In genomic region chr12:114858388-114859146, GRCh38 we compare ENCODE assay signal across 19 cellular contexts.
DNase-seq lines count a peak whose midpoint lies in the region; TF ChIP-seq lines count a peak whose summit lies in the region.
"Had no signal": no experiment of that assay in that cellular context is flagged by ENCODE, and none has a peak within 500 bp of the region (broad histone marks: within the 10 kb centered on the region; RNA-seq: fewer than 3 reads in every experiment).

No MANE protein-coding gene starts in this region.

- H4K5ac ChIP-seq in H9 (ENCODE audit: insufficient read length, low read depth, low read length): no peak overlapping the region

- no peak overlapping the region for H3K27ac Mint-ChIP-seq in H9
- H3K27ac Mint-ChIP-seq in activated naive CD4-positive, alpha-beta T cell treated with anti-CD3 and anti-CD28 coated beads, Interleukin-2, amount 10 ng/mL, durations not matched to agents 7 days and 5 days: no peak overlapping the region
- H3K27ac Mint-ChIP-seq: CD14-positive monocyte; stimulated activated naive B cell treated with anti-CD40 and anti-IgM and Interleukin-4, amounts not matched to agents 10 μg/mL and 1 μg/mL and 100 μg/mL, for 72 hours had no signal

- H3K4me3 ChIP-seq in Peyer's patch (no peak overlapping the region), fibroblast of pulmonary artery (replicated peaks; ENCODE audit: low read depth, low read length) (no peak overlapping the region), osteoblast (ENCODE audit: insufficient read depth, low read length) (no peak overlapping the region)
- H3K4me3 ChIP-seq: gastroesophageal sphincter, HAP-1, smooth muscle cell, upper lobe of right lung had no signal

- H2BK12ac ChIP-seq in H9 (ENCODE audit: insufficient read length, low read depth, low read length): no peak overlapping the region

- no peaks in the 10 kb centered on the region for H3K27me3 ChIP-seq in H9 (ENCODE audit: insufficient read depth, low read length)
- H3K27me3 ChIP-seq in Peyer's patch: no peaks in the 10 kb centered on the region
- H3K27me3 ChIP-seq in osteoblast (ENCODE audit: insufficient read depth, low read length): peaks cover 2% of the 10 kb centered on the region
- H3K27me3 ChIP-seq: upper lobe of right lung had no signal

- H3K9me3 ChIP-seq in H9 (ENCODE audit: control insufficient read depth, low read depth, low read length) (no peaks in the 10 kb centered on the region), Peyer's patch (no peaks in the 10 kb centered on the region), osteoblast (ENCODE audit: low read depth, low read length) (no peaks in the 10 kb centered on the region)
- H3K9me3 ChIP-seq: HAP-1, upper lobe of right lung had no signal

- H3K27ac ChIP-seq in H9 (ENCODE audit: insufficient read length, low read depth, low read length) (no peak overlapping the region), Peyer's patch (peak overlapping the region in 1 of 4 donors; percentile 8), osteoblast (ENCODE audit: low read depth, low read length) (no peak overlapping the region)
- H3K27ac ChIP-seq: gastroesophageal sphincter, upper lobe of right lung had no signal

- H2BK120ac ChIP-seq in H9 (ENCODE audit: low read depth, low read length, poor library complexity, severe bottlenecking): no peak overlapping the region

- H3T11ph ChIP-seq in H9 (ENCODE audit: low read length): no peak overlapping the region

- no peak overlapping the region for H2BK20ac ChIP-seq in H9 (ENCODE audit: low read depth, low read length, poor library complexity, severe bottlenecking)

- peak; percentile 60 for DNase-seq in H9
- DNase-seq in Peyer's patch: peak in 2 of 3 donors; percentile 63 to 82
- DNase-seq in fibroblast of pulmonary artery (ENCODE audit: low read depth): no peak
- DNase-seq in osteoblast (ENCODE audit: insufficient read length, low spot score, missing footprints): no peak
- DNase-seq in activated CD8-positive, alpha-beta memory T cell treated with anti-CD3 and anti-CD28 coated beads for 24 hours: no peak
- DNase-seq in central memory CD4-positive, alpha-beta T cell: no peak
- no peak for DNase-seq in hepatic stellate cell (ENCODE audit: low spot score)
- no peak for DNase-seq in activated naive CD4-positive, alpha-beta T cell treated with anti-CD3 and anti-CD28 coated beads, Interleukin-2, amount 10 ng/mL, durations not matched to agents 7 days and 5 days
- DNase-seq: activated effector memory CD4-positive, alpha-beta T cell treated with anti-CD3 and anti-CD28 coated beads, Interleukin-2, amount 50 U/mL, for 16 hours; effector memory CD4-positive, alpha-beta T cell; EL; NCI-H1092 treated with DMSO at 0.1 percent for 48 hours; occipital lobe; stimulated activated naive B cell treated with anti-CD40 and anti-IgM and Interleukin-4, amounts not matched to agents 10 μg/mL and 1 μg/mL and 100 μg/mL, for 72 hours; upper lobe of right lung had no signal

- no peak overlapping the region for H4K91ac ChIP-seq in H9 (ENCODE audit: insufficient read length, low read depth, low read length)

- H3K36me3 ChIP-seq in Peyer's patch: no peaks in the 10 kb centered on the region
- H3K36me3 ChIP-seq in osteoblast (ENCODE audit: insufficient read depth, low read length): no peaks in the 10 kb centered on the region
- H3K36me3 ChIP-seq: gastroesophageal sphincter, HAP-1, upper lobe of right lung had no signal

- no peak overlapping the region for H3K56ac ChIP-seq in H9 (ENCODE audit: insufficient read length, low read depth, low read length)

- CTCF ChIA-PET in activated naive CD4-positive, alpha-beta T cell treated with anti-CD3 and anti-CD28 coated beads, Interleukin-2, amount 10 ng/mL, durations not matched to agents 7 days and 5 days (lab: Charles Lee): no interaction called here

- H3K4me2 ChIP-seq in H9 (ENCODE audit: insufficient read depth, insufficient read length, low read length): no peak overlapping the region
- H3K4me2 ChIP-seq in osteoblast (ENCODE audit: insufficient read depth, low read length): no peak overlapping the region
- H3K4me2 ChIP-seq: smooth muscle cell had no signal

- TF ChIP-seq POLR2A in Peyer's patch (IDR thresholded peaks at IDR 0.05): no peak

- H3K23ac ChIP-seq in H9 (ENCODE audit: insufficient read length, low read depth, low read length): no peak overlapping the region

- no peak overlapping the region for H3K18ac ChIP-seq in H9 (ENCODE audit: insufficient read length, low read depth, low read length)

- H4K8ac ChIP-seq in H9 (replicated peaks; ENCODE audit: insufficient read length, low read depth, low read length): no peak overlapping the region

- H3K23me2 ChIP-seq in H9 (ENCODE audit: insufficient read length, low read depth, low read length, poor library complexity, severe bottlenecking): no peaks in the 10 kb centered on the region

- H3K4ac ChIP-seq in H9 (ENCODE audit: low read depth, low read length): no peak overlapping the region

- H3K27me3 Mint-ChIP-seq in H9 (ENCODE audit: low read depth): peaks cover 7% of the 10 kb centered on the region; the same call in 1 of the 2 replicates
- no peaks in the 10 kb centered on the region for H3K27me3 Mint-ChIP-seq in activated naive CD4-positive, alpha-beta T cell treated with anti-CD3 and anti-CD28 coated beads, Interleukin-2, amount 10 ng/mL, durations not matched to agents 7 days and 5 days
- H3K27me3 Mint-ChIP-seq: stimulated activated naive B cell treated with anti-CD40 and anti-IgM and Interleukin-4, amounts not matched to agents 10 μg/mL and 1 μg/mL and 100 μg/mL, for 72 hours had no signal

- no peaks in the 10 kb centered on the region for H3K4me1 ChIP-seq in H9 (ENCODE audit: insufficient read depth, low read length)
- H3K4me1 ChIP-seq in Peyer's patch: no peaks in the 10 kb centered on the region
- no peaks in the 10 kb centered on the region for H3K4me1 ChIP-seq in osteoblast (ENCODE audit: insufficient read depth, low read length)
- H3K4me1 ChIP-seq: gastroesophageal sphincter, HAP-1, upper lobe of right lung had no signal

- H2AK5ac ChIP-seq in H9 (ENCODE audit: insufficient read length, low read length): no peak overlapping the region

- H3K9me3 Mint-ChIP-seq in H9: peaks cover 6 to 9% of the 10 kb centered on the region in 2 experiments; a peak in 4 of 5 replicates
- H3K9me3 Mint-ChIP-seq in activated naive CD4-positive, alpha-beta T cell treated with anti-CD3 and anti-CD28 coated beads, Interleukin-2, amount 10 ng/mL, durations not matched to agents 7 days and 5 days: peaks cover 11% of the 10 kb centered on the region

- WGBS in H9 (ENCODE audit: extremely low coverage, insufficient read length, low lambda C conversion rate): no CpG with 5 or more reads among the region's 7 CpGs

- no peaks in the 10 kb centered on the region for H3K4me1 Mint-ChIP-seq in H9
- H3K4me1 Mint-ChIP-seq in activated naive CD4-positive, alpha-beta T cell treated with anti-CD3 and anti-CD28 coated beads, Interleukin-2, amount 10 ng/mL, durations not matched to agents 7 days and 5 days: no peaks in the 10 kb centered on the region
- H3K4me1 Mint-ChIP-seq: CD14-positive monocyte; stimulated activated naive B cell treated with anti-CD40 and anti-IgM and Interleukin-4, amounts not matched to agents 10 μg/mL and 1 μg/mL and 100 μg/mL, for 72 hours had no signal

- no peaks in the 10 kb centered on the region for H4K20me1 ChIP-seq in H9 (ENCODE audit: control insufficient read depth, insufficient read depth, insufficient read length)
- no peaks in the 10 kb centered on the region for H4K20me1 ChIP-seq in osteoblast (ENCODE audit: insufficient read depth, low read length)

- H3K4me3 Mint-ChIP-seq in H9: no peak overlapping the region
- H3K4me3 Mint-ChIP-seq in activated naive CD4-positive, alpha-beta T cell treated with anti-CD3 and anti-CD28 coated beads, Interleukin-2, amount 10 ng/mL, durations not matched to agents 7 days and 5 days: no peak overlapping the region
- H3K4me3 Mint-ChIP-seq: CD14-positive monocyte; stimulated activated naive B cell treated with anti-CD40 and anti-IgM and Interleukin-4, amounts not matched to agents 10 μg/mL and 1 μg/mL and 100 μg/mL, for 72 hours had no signal

- H2BK5ac ChIP-seq in H9 (ENCODE audit: insufficient read length, low read length): no peak overlapping the region

- H3K9ac ChIP-seq in H9 (ENCODE audit: extremely low read depth, insufficient read length, low read length): no peak overlapping the region

- no peaks in the 10 kb centered on the region for H3K79me1 ChIP-seq in H9 (ENCODE audit: insufficient read depth, low read depth, low read length, poor library complexity, severe bottlenecking)

- TF ChIP-seq CTCF in H9 (conservative IDR thresholded peaks at IDR 0.05): peak; percentile 68
- TF ChIP-seq CTCF in Peyer's patch (IDR thresholded peaks at IDR 0.05): peak in 4 of 6 experiments; percentile 27 to 76 (median 70)
- peak; percentile 26 for TF ChIP-seq CTCF in fibroblast of pulmonary artery (IDR thresholded peaks at IDR 0.05; ENCODE audit: low read length, missing control alignments)
- TF ChIP-seq CTCF in osteoblast (IDR thresholded peaks at IDR 0.05; ENCODE audit: extremely low read depth, low read depth, low read length): peak; percentile 23

- no peaks in the 10 kb centered on the region for H3K79me2 ChIP-seq in H9 (ENCODE audit: insufficient read depth, low read length)
- H3K79me2 ChIP-seq in osteoblast (ENCODE audit: insufficient read depth, low read length): no peaks in the 10 kb centered on the region

- H3K36me3 Mint-ChIP-seq in H9 (ENCODE audit: insufficient read depth in 1 of 3, low read depth in 3 of 3): peaks cover 0 to 9% (median 0%) of the 10 kb centered on the region in 3 experiments; a peak in 2 of 7 replicates
- H3K36me3 Mint-ChIP-seq in activated naive CD4-positive, alpha-beta T cell treated with anti-CD3 and anti-CD28 coated beads, Interleukin-2, amount 10 ng/mL, durations not matched to agents 7 days and 5 days: no peaks in the 10 kb centered on the region
- H3K36me3 Mint-ChIP-seq: CD14-positive monocyte; stimulated activated naive B cell treated with anti-CD40 and anti-IgM and Interleukin-4, amounts not matched to agents 10 μg/mL and 1 μg/mL and 100 μg/mL, for 72 hours had no signal

- H2AFZ ChIP-seq in H9 (ENCODE audit: low read length): no peak overlapping the region
- no peak overlapping the region for H2AFZ ChIP-seq in osteoblast (ENCODE audit: low read length)

- H3K14ac ChIP-seq in H9 (ENCODE audit: insufficient read depth, low read length): no peak overlapping the region

- H2BK15ac ChIP-seq in H9 (ENCODE audit: low read depth, low read length): no peak overlapping the region

Comparison
In these comparisons a context has a peak if more than half of its experiments do, and no peak if none do; other contexts are left out.
1. DNase-seq: peak in H9 (single experiment) and Peyer's patch (2 of 3); none in fibroblast of pulmonary artery (single experiment), osteoblast (single experiment), activated CD8-positive, alpha-beta memory T cell treated with anti-CD3 and anti-CD28 coated beads for 24 hours (single experiment), central memory CD4-positive, alpha-beta T cell (single experiment), hepatic stellate cell (single experiment) and activated naive CD4-positive, alpha-beta T cell treated with anti-CD3 and anti-CD28 coated beads, Interleukin-2, amount 10 ng/mL, durations not matched to agents 7 days and 5 days (single experiment).
2. Peak in every context shown above with its lines, with median percentiles within 50 percentile points of each other: CTCF ChIP-seq.